Comparison of ENCODE assay signal across 15 cellular contexts in the genomic region with DNA sequence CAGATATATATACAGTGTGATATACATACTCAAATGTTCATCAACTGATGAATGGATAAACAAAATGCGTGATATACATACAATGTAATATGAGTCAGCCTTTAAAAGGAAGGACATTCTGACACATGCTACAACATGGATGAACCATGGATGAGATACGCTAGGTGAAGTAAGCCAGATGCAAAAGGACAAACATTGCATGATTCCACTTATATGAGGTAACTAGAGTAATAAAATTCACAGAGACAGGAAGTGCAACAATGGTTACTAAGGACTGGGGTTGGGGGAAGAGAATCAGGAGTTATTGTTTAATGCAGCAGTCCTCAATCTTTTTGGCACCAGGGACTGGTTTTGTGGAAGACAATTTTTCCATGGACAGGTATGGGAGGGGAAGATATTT. TPM values are rescaled to one million over a fixed set of nuclear protein-coding genes. Genes with fewer than 3 reads are reported as not detected.
DNase-seq lines count a peak whose midpoint lies in the region; ATAC-seq lines count a peak whose summit lies in the region.
"Had no signal": no experiment of that assay in that cellular context is flagged by ENCODE, and none has a peak within 500 bp of the region (broad histone marks: within the 10 kb centered on the region; RNA-seq: fewer than 3 reads in every experiment).

No MANE protein-coding gene starts in this region.

- H3K4me3 Mint-ChIP-seq in stimulated activated naive B cell treated with anti-CD40 and anti-IgM and Interleukin-4, amounts not matched to agents 10 μg/mL and 1 μg/mL and 100 μg/mL, for 72 hours, result no peak overlapping the region
- H3K4me3 Mint-ChIP-seq: CD8-positive, alpha-beta memory T cell had no signal

- H3K4me1 ChIP-seq in HAP-1, result no peaks in the 10 kb centered on the region

- H3K27me3 ChIP-seq in HAP-1 (ENCODE audit: low read depth), result no peaks in the 10 kb centered on the region

- H3K36me3 ChIP-seq in HAP-1 (replicated peaks), result no peaks in the 10 kb centered on the region

- intact Hi-C loops in sciatic nerve (cut with DNase I), result no loop called here

- ATAC-seq in stimulated activated naive B cell treated with anti-CD40 and anti-IgM and Interleukin-4, amounts not matched to agents 10 μg/mL and 1 μg/mL and 100 μg/mL, for 72 hours (replicated peaks), result no peak
- ATAC-seq in sciatic nerve, result no peak

- peaks cover 5% of the 10 kb centered on the region in 2 donors for H3K36me3 Mint-ChIP-seq in stimulated activated naive B cell treated with anti-CD40 and anti-IgM and Interleukin-4, amounts not matched to agents 10 μg/mL and 1 μg/mL and 100 μg/mL, for 72 hours

- in situ Hi-C loops in HAP-1 (cut with MboI; ENCODE audit: low sequenced_read_pairs), result no loop called here

- peak overlapping the region; percentile 81 for H3K27ac Mint-ChIP-seq in stimulated activated naive B cell treated with anti-CD40 and anti-IgM and Interleukin-4, amounts not matched to agents 10 μg/mL and 1 μg/mL and 100 μg/mL, for 72 hours
- H3K27ac Mint-ChIP-seq: CD8-positive, alpha-beta memory T cell had no signal

- DNase-seq in GM04504 (ENCODE audit: low read depth) (peak; percentile 5), amniotic epithelial cell (ENCODE audit: low read depth) (peak; percentile 7), iris pigment epithelial cell (ENCODE audit: low read depth) (peak; percentile 6), NCI-H526 treated with DMSO at 0.1 percent for 48 hours (lab: John Stamatoyannopoulos, UW) (no peak), sciatic nerve (ENCODE audit: low spot score) (no peak), HAP-1 (ENCODE audit: low spot score in 2 of 2) (no peak)
- DNase-seq in stimulated activated naive B cell treated with anti-CD40 and anti-IgM and Interleukin-4, amounts not matched to agents 10 μg/mL and 1 μg/mL and 100 μg/mL, for 72 hours, result no peak
- DNase-seq: ACHN; CD8-positive, alpha-beta memory T cell; HCEC 1CT; IMR-90; NCI-H146; NCI-H2227 treated with DMSO at 0.1 percent for 48 hours; NCI-H526 had no signal

- H3K9me3 Mint-ChIP-seq in stimulated activated naive B cell treated with anti-CD40 and anti-IgM and Interleukin-4, amounts not matched to agents 10 μg/mL and 1 μg/mL and 100 μg/mL, for 72 hours, result peaks cover 5 to 6% of the 10 kb centered on the region in 2 donors

- H3K4me3 ChIP-seq in HAP-1, result no peak overlapping the region
- H3K4me3 ChIP-seq: SK-N-MC had no signal

- H3K4me1 Mint-ChIP-seq in stimulated activated naive B cell treated with anti-CD40 and anti-IgM and Interleukin-4, amounts not matched to agents 10 μg/mL and 1 μg/mL and 100 μg/mL, for 72 hours, result peaks cover 30 to 41% of the 10 kb centered on the region in 2 donors

- no peaks in the 10 kb centered on the region for H3K27me3 Mint-ChIP-seq in stimulated activated naive B cell treated with anti-CD40 and anti-IgM and Interleukin-4, amounts not matched to agents 10 μg/mL and 1 μg/mL and 100 μg/mL, for 72 hours

- H3K9me3 ChIP-seq in HAP-1, result peaks cover 5% of the 10 kb centered on the region; the same call in 1 of the 2 replicates

RNA-seq across cellular contexts. Expression of gene PIK3AP1, which starts 47.3 kb away (rescaled TPM):
- 13.8 TPM for total RNA-seq in sciatic nerve

Comparison
In these comparisons a context has a peak if more than half of its experiments do, and no peak if none do; other contexts are left out.
1. DNase-seq: peak in GM04504 (single experiment), amniotic epithelial cell (single experiment) and iris pigment epithelial cell (single experiment); none in stimulated activated naive B cell treated with anti-CD40 and anti-IgM and Interleukin-4, amounts not matched to agents 10 μg/mL and 1 μg/mL and 100 μg/mL, for 72 hours (single experiment), NCI-H526 treated with DMSO at 0.1 percent for 48 hours (single experiment), sciatic nerve (single experiment) and HAP-1 (0 of 2).